Comparison of ENCODE assay signal across 8 cellular contexts in the genomic region with DNA sequence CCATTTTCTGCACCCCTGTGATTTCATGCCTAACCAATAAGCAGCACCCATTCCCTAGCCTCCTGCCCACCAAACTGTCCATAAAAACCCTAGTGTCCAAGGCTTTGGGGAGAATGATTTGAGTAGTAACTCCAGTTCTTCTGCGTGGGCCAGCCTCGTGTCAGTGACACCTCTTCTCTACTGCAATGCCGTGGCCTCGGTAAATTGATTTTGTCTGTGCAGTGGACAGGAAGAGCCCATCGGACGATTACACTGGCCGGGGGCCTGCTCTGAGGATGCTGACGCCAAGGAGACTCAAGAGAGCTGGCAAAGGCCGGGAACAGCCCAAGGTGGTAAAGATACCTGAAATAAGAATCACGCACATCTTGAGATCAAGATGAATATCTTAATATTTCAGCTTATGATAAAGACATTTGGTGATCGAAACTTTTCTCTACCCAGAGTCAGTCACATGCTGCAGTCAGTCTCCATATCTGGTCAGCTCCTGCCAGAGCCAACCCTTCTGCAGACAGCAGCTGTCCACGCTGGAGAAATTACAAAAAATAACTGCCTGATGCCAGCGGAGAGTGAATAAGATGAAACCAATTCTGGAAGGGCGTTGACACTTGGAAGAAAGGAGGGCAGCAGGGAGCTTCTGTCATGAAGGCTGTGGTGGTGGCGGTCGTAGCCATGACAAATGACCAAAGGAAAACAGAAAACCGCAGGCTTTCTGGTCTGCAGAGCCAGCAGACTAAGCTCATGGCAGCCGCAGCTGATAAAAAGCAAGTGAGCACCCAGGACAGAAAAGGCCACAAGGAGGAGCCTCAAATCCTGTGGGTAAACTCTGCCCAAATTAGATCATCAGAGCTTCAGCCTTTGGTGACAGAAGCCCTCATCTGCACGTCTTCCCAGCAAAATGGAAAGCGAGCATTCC. TPM values are rescaled to one million over a fixed set of nuclear protein-coding genes. Genes with fewer than 3 reads are reported as not detected.
DNase-seq lines count a peak whose midpoint lies in the region; ATAC-seq and TF ChIP-seq lines count a peak whose summit lies in the region.

No MANE protein-coding gene starts in this region.

- no peak for TF ChIP-seq CTCF in Calu3 (IDR thresholded peaks at IDR 0.05; ENCODE audit: unreplicated experiment)
- peak; percentile 23 for TF ChIP-seq CTCF in upper lobe of right lung (IDR thresholded peaks at IDR 0.05)

- peak overlapping the region; percentile 52 for H3K27ac Mint-ChIP-seq in Calu3 (ENCODE audit: unreplicated experiment)
- H3K27ac Mint-ChIP-seq in activated T-helper 1 cell treated with anti-CD3 and anti-CD28 coated beads, Interleukin-12 subunit alpha, Interleukin-12 subunit beta, Interleukin-2, Interleukin-4 antibody, amounts not matched to agents 30 ng/mL and 10 ng/mL and 1 ng/mL, durations not matched to agents 14 hours and 24 hours and 36 hours: no peak overlapping the region

- ATAC-seq in HG02798 (IDR thresholded peaks at IDR 0.05; ENCODE audit: poor library complexity, unreplicated experiment): peak; percentile 28
- ATAC-seq in Right ventricle myocardium superior (ENCODE audit: poor library complexity): peak; percentile 67
- ATAC-seq in upper lobe of right lung: peak; percentile 40
- ATAC-seq in HG02938 (IDR thresholded peaks at IDR 0.05; ENCODE audit: unreplicated experiment): no peak

- H3K27ac ChIP-seq in SJCRH30: no peak overlapping the region
- no peak overlapping the region for H3K27ac ChIP-seq in upper lobe of right lung

- peaks cover 22% of the 10 kb centered on the region for H3K36me3 Mint-ChIP-seq in Calu3 (ENCODE audit: insufficient read depth, unreplicated experiment)
- peaks cover 2% of the 10 kb centered on the region for H3K36me3 Mint-ChIP-seq in activated T-helper 1 cell treated with anti-CD3 and anti-CD28 coated beads, Interleukin-12 subunit alpha, Interleukin-12 subunit beta, Interleukin-2, Interleukin-4 antibody, amounts not matched to agents 30 ng/mL and 10 ng/mL and 1 ng/mL, durations not matched to agents 14 hours and 24 hours and 36 hours (ENCODE audit: low read depth)

- H3K9me3 Mint-ChIP-seq in Calu3 (ENCODE audit: low read depth, unreplicated experiment): peaks cover 2% of the 10 kb centered on the region
- H3K9me3 Mint-ChIP-seq in activated T-helper 1 cell treated with anti-CD3 and anti-CD28 coated beads, Interleukin-12 subunit alpha, Interleukin-12 subunit beta, Interleukin-2, Interleukin-4 antibody, amounts not matched to agents 30 ng/mL and 10 ng/mL and 1 ng/mL, durations not matched to agents 14 hours and 24 hours and 36 hours: no peaks in the 10 kb centered on the region

- no peaks in the 10 kb centered on the region for H3K27me3 Mint-ChIP-seq in Calu3 (ENCODE audit: unreplicated experiment)
- peaks cover 8% of the 10 kb centered on the region for H3K27me3 Mint-ChIP-seq in activated T-helper 1 cell treated with anti-CD3 and anti-CD28 coated beads, Interleukin-12 subunit alpha, Interleukin-12 subunit beta, Interleukin-2, Interleukin-4 antibody, amounts not matched to agents 30 ng/mL and 10 ng/mL and 1 ng/mL, durations not matched to agents 14 hours and 24 hours and 36 hours (ENCODE audit: insufficient read depth)

- CTCF ChIA-PET in Calu3 (lab: Charles Lee): interaction anchor here (0.6 to 1.3 kb wide), 3 partner anchors 59 to 252 kb away, joined by 3 to 4 read pairs (median 4); no protein-coding TSS in a partner anchor

- H3K36me3 ChIP-seq in SJCRH30 (no peaks in the 10 kb centered on the region), upper lobe of right lung (no peaks in the 10 kb centered on the region)

- H3K4me1 Mint-ChIP-seq in Calu3 (ENCODE audit: low read depth, unreplicated experiment): peaks cover 75% of the 10 kb centered on the region
- peaks cover 52% of the 10 kb centered on the region for H3K4me1 Mint-ChIP-seq in activated T-helper 1 cell treated with anti-CD3 and anti-CD28 coated beads, Interleukin-12 subunit alpha, Interleukin-12 subunit beta, Interleukin-2, Interleukin-4 antibody, amounts not matched to agents 30 ng/mL and 10 ng/mL and 1 ng/mL, durations not matched to agents 14 hours and 24 hours and 36 hours (ENCODE audit: low read depth)

- BruUV-seq in Calu3 (replicated peaks; lab: Mats Ljungman, UMichigan): no TSS peak

- H3K4me1 ChIP-seq in SJCRH30 (peaks cover 14% of the 10 kb centered on the region), upper lobe of right lung (peaks cover 14% of the 10 kb centered on the region)

- H3K4me3 ChIP-seq in SJCRH30: no peak overlapping the region
- H3K4me3 ChIP-seq in upper lobe of right lung: no peak overlapping the region

- peak; percentile 25 for DNase-seq in Calu3
- peak; percentile 76 to 85 for DNase-seq in SJCRH30
- no peak for DNase-seq in Right ventricle myocardium superior
- DNase-seq in upper lobe of right lung: no peak
- no peak for DNase-seq in activated T-helper 1 cell treated with anti-CD3 and anti-CD28 coated beads, Interleukin-12 subunit alpha, Interleukin-12 subunit beta, Interleukin-2, Interleukin-4 antibody, amounts not matched to agents 30 ng/mL and 10 ng/mL and 1 ng/mL, durations not matched to agents 14 hours and 24 hours and 36 hours (ENCODE audit: low spot score)
- DNase-seq in NCI-H2171 (lab: John Stamatoyannopoulos, UW): no peak

- H3K9me3 ChIP-seq in SJCRH30 (replicated peaks) (no peaks in the 10 kb centered on the region), upper lobe of right lung (no peaks in the 10 kb centered on the region)

- intact Hi-C loops in Calu3 (cut with micrococcal nuclease; ENCODE audit: unreplicated experiment): loop anchor here (5.0 kb wide), 1 partner anchor 50 kb away; no protein-coding TSS in a partner anchor
- intact Hi-C loops in Right ventricle myocardium superior (cut with DNase I): no loop called here
- intact Hi-C loops in upper lobe of right lung (cut with DNase I): no loop called here
- intact Hi-C loops in activated T-helper 1 cell treated with anti-CD3 and anti-CD28 coated beads, Interleukin-12 subunit alpha, Interleukin-12 subunit beta, Interleukin-2, Interleukin-4 antibody, amounts not matched to agents 30 ng/mL and 10 ng/mL and 1 ng/mL, durations not matched to agents 14 hours and 24 hours and 36 hours (cut with micrococcal nuclease): loop anchor here (1.0 to 5.0 kb wide), 2 partner anchors 45 to 70 kb away; a partner anchor contains a TSS

- H3K27me3 ChIP-seq in SJCRH30: no peaks in the 10 kb centered on the region
- H3K27me3 ChIP-seq in upper lobe of right lung: no peaks in the 10 kb centered on the region

- no peak overlapping the region for H3K4me3 Mint-ChIP-seq in Calu3 (ENCODE audit: low read depth, unreplicated experiment)
- H3K4me3 Mint-ChIP-seq in activated T-helper 1 cell treated with anti-CD3 and anti-CD28 coated beads, Interleukin-12 subunit alpha, Interleukin-12 subunit beta, Interleukin-2, Interleukin-4 antibody, amounts not matched to agents 30 ng/mL and 10 ng/mL and 1 ng/mL, durations not matched to agents 14 hours and 24 hours and 36 hours: no peak overlapping the region

RNA-seq across cellular contexts. Expression of a gene that starts 29.1 kb away (rescaled TPM):
- total RNA-seq in Calu3 (2022) (2.2 and 3.3 TPM in 2 replicates), Right ventricle myocardium superior (not detected), upper lobe of right lung (0.84 TPM)
- total RNA-seq in SJCRH30 (2014; rRNA removed; shearing (Covaris generic)): not detected in 2 replicates
- not detected in 2 replicates for total RNA-seq in activated T-helper 1 cell treated with anti-CD3 and anti-CD28 coated beads, Interleukin-12 subunit alpha, Interleukin-12 subunit beta, Interleukin-2, Interleukin-4 antibody, amounts not matched to agents 30 ng/mL and 10 ng/mL and 1 ng/mL, durations not matched to agents 14 hours and 24 hours and 36 hours

RNA-seq across cellular contexts. Expression of a gene that starts 46.7 kb away (rescaled TPM):
- 24.9 and 30.9 TPM in 2 replicates for total RNA-seq in Calu3 (2022)
- total RNA-seq in SJCRH30 (2014; rRNA removed; shearing (Covaris generic)): not detected in 2 replicates
- total RNA-seq in Right ventricle myocardium superior: 3.8 TPM
- total RNA-seq in upper lobe of right lung: 21.6 TPM
- 21.9 and 25.0 TPM in 2 replicates for total RNA-seq in activated T-helper 1 cell treated with anti-CD3 and anti-CD28 coated beads, Interleukin-12 subunit alpha, Interleukin-12 subunit beta, Interleukin-2, Interleukin-4 antibody, amounts not matched to agents 30 ng/mL and 10 ng/mL and 1 ng/mL, durations not matched to agents 14 hours and 24 hours and 36 hours

Comparison
In these comparisons a context has a peak if more than half of its experiments do, and no peak if none do; other contexts are left out.
1. DNase-seq: peak in Calu3 (single experiment) and SJCRH30 (2 of 2); none in Right ventricle myocardium superior (single experiment), upper lobe of right lung (single experiment), activated T-helper 1 cell treated with anti-CD3 and anti-CD28 coated beads, Interleukin-12 subunit alpha, Interleukin-12 subunit beta, Interleukin-2, Interleukin-4 antibody, amounts not matched to agents 30 ng/mL and 10 ng/mL and 1 ng/mL, durations not matched to agents 14 hours and 24 hours and 36 hours (single experiment) and NCI-H2171 (single experiment).
2. intact Hi-C loops: an anchor here in Calu3 (5.0 kb wide) and activated T-helper 1 cell treated with anti-CD3 and anti-CD28 coated beads, Interleukin-12 subunit alpha, Interleukin-12 subunit beta, Interleukin-2, Interleukin-4 antibody, amounts not matched to agents 30 ng/mL and 10 ng/mL and 1 ng/mL, durations not matched to agents 14 hours and 24 hours and 36 hours (1.0 to 5.0 kb wide); none called in Right ventricle myocardium superior and upper lobe of right lung.